Comparison of ENCODE assay signal across 2 cellular contexts in the genomic region with DNA sequence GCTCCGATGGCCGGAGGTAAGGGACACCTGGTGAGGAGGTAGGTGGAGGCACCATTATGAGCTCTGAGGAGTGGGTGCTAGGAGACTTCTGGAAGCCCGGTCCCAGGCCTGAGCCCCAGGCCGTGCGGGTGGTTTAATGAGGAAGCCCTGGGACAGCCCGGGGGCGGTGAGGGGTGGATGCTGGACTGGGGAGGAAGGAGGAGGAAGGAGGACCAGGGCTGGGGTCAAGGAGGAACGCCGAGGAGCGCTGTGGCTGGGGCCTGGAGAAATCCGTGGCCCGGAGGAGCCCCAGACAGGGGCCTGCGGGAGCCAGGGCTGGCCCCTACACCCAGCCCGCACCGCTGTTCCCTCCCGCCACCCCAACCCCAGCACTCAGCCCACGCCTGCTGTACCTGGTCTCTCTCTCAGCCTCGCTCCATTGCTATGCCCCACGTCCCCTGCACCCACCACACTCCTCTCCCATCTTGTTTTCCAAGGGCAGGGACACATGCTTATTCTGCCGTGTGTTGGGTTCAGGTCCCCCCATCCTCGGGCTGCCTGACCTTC. TPM values are rescaled to one million over a fixed set of nuclear protein-coding genes. Genes with fewer than 3 reads are reported as not detected.
"Had no signal": no experiment of that assay in that cellular context is flagged by ENCODE, and none has a peak within 500 bp of the region (broad histone marks: within the 10 kb centered on the region; RNA-seq: fewer than 3 reads in every experiment).

No MANE protein-coding gene starts in this region.

RNA-seq across cellular contexts. Expression of a gene that starts 0.9 kb away (rescaled TPM):
- total RNA-seq: activated CD4-positive, alpha-beta memory T cell treated with anti-CD3 and anti-CD28 coated beads for 36 hours; SK-MEL-5 had no signal
